11 cellular contexts compared by ENCODE assay signal in the genomic region with DNA sequence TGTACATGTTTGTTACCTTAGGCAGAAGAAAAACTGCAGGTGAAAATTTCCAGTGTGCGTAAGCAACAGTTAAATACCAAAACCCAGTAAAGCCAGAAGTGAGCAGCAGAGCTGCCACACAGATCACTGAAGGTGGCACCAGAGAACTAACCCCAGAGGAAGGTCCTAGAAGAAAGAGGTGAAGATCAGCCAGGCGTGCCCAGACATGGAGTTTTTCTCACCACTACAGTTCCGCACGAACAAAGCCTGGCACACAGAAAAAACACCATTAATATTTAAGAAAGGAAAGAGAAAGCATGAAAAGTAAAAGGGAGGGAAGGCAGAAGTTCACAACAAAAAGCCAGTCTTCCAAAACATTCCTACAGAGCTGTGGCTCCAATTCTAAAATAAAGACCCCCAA.
DNase-seq lines count a peak whose midpoint lies in the region; ATAC-seq and TF ChIP-seq lines count a peak whose summit lies in the region.
"Had no signal": no experiment of that assay in that cellular context is flagged by ENCODE, and none has a peak within 500 bp of the region (broad histone marks: within the 10 kb centered on the region; RNA-seq: fewer than 3 reads in every experiment).

No MANE protein-coding gene starts in this region.

- H3K27ac ChIP-seq in upper lobe of left lung = no peak overlapping the region
- H3K27ac ChIP-seq: lower lobe of right lung had no signal

- TF ChIP-seq POLR2A in upper lobe of left lung (IDR thresholded peaks at IDR 0.05) = no peak

- no peaks in the 10 kb centered on the region for H3K4me1 Mint-ChIP-seq in activated CD8-positive, alpha-beta memory T cell treated with anti-CD3 and anti-CD28 coated beads, Interleukin-2, amount 10 ng/mL, durations not matched to agents 7 days and 5 days

- no peak overlapping the region for H3K4me3 Mint-ChIP-seq in activated CD8-positive, alpha-beta memory T cell treated with anti-CD3 and anti-CD28 coated beads, Interleukin-2, amount 10 ng/mL, durations not matched to agents 7 days and 5 days

- peaks cover 7% of the 10 kb centered on the region for H3K27me3 Mint-ChIP-seq in activated CD8-positive, alpha-beta memory T cell treated with anti-CD3 and anti-CD28 coated beads, Interleukin-2, amount 10 ng/mL, durations not matched to agents 7 days and 5 days

- no peak overlapping the region for H3K4me3 ChIP-seq in upper lobe of left lung
- H3K4me3 ChIP-seq: lower lobe of right lung had no signal

- WGBS in upper lobe of left lung, 2 donors = 86 to 94% methylated on average over 4 of the region's 4 CpGs

- no peaks in the 10 kb centered on the region for H3K27me3 ChIP-seq in upper lobe of left lung

- no peak for TF ChIP-seq CTCF in upper lobe of left lung (IDR thresholded peaks at IDR 0.05)

- TF ChIP-seq EP300 in upper lobe of left lung (IDR thresholded peaks at IDR 0.05) = no peak

- H3K4me1 ChIP-seq in upper lobe of left lung = no peaks in the 10 kb centered on the region
- H3K4me1 ChIP-seq: lower lobe of right lung had no signal

- CTCF ChIA-PET in activated CD8-positive, alpha-beta memory T cell treated with anti-CD3 and anti-CD28 coated beads, Interleukin-2, amount 10 ng/mL, durations not matched to agents 7 days and 5 days (lab: Charles Lee) = no interaction called here

- ATAC-seq in GM18858 (IDR thresholded peaks at IDR 0.05; ENCODE audit: unreplicated experiment) = peak; percentile 61
- peak; percentile 76 for ATAC-seq in GM21723 (IDR thresholded peaks at IDR 0.05; ENCODE audit: unreplicated experiment)
- ATAC-seq in HG03565 (IDR thresholded peaks at IDR 0.05; ENCODE audit: unreplicated experiment) = peak; percentile 64
- ATAC-seq in activated CD8-positive, alpha-beta memory T cell treated with anti-CD3 and anti-CD28 coated beads, Interleukin-2, amount 10 ng/mL, durations not matched to agents 7 days and 5 days = no peak
- no peak for ATAC-seq in upper lobe of left lung (ENCODE audit: low FRiP score in 2 of 2)
- ATAC-seq: lower lobe of right lung had no signal

- H3K9me3 Mint-ChIP-seq in activated CD8-positive, alpha-beta memory T cell treated with anti-CD3 and anti-CD28 coated beads, Interleukin-2, amount 10 ng/mL, durations not matched to agents 7 days and 5 days (ENCODE audit: low read depth) = no peaks in the 10 kb centered on the region

- no peaks in the 10 kb centered on the region for H3K36me3 ChIP-seq in upper lobe of left lung
- H3K36me3 ChIP-seq: lower lobe of right lung had no signal

- H3K9me3 ChIP-seq in upper lobe of left lung = no peaks in the 10 kb centered on the region
- H3K9me3 ChIP-seq: lower lobe of right lung had no signal

- DNase-seq in iPS-NIHi11 (ENCODE audit: low spot score) = peak; percentile 15
- DNase-seq in NCI-H2196 treated with DMSO at 0.1 percent for 48 hours (lab: John Stamatoyannopoulos, UW; ENCODE audit: unreplicated experiment) = no peak
- no peak for DNase-seq in activated CD8-positive, alpha-beta memory T cell treated with anti-CD3 and anti-CD28 coated beads, Interleukin-2, amount 10 ng/mL, durations not matched to agents 7 days and 5 days
- no peak for DNase-seq in upper lobe of left lung
- DNase-seq in effector CD8-positive, alpha-beta T cell (lab: John Stamatoyannopoulos, UW) = no peak
- DNase-seq: lower lobe of right lung; NCI-H1417 treated with DMSO at 0.1 percent for 48 hours; stimulated activated CD4-positive, alpha-beta T cell treated with anti-CD3 and anti-CD28 coated beads, Interleukin-2, amount 100 ng/mL, for 48 hours had no signal

- H3K36me3 Mint-ChIP-seq in activated CD8-positive, alpha-beta memory T cell treated with anti-CD3 and anti-CD28 coated beads, Interleukin-2, amount 10 ng/mL, durations not matched to agents 7 days and 5 days = no peaks in the 10 kb centered on the region

- no peak overlapping the region for H3K27ac Mint-ChIP-seq in activated CD8-positive, alpha-beta memory T cell treated with anti-CD3 and anti-CD28 coated beads, Interleukin-2, amount 10 ng/mL, durations not matched to agents 7 days and 5 days

Comparison
In these comparisons a context has a peak if more than half of its experiments do, and no peak if none do; other contexts are left out.
1. ATAC-seq: peak in GM18858 (single experiment), GM21723 (single experiment) and HG03565 (single experiment); none in activated CD8-positive, alpha-beta memory T cell treated with anti-CD3 and anti-CD28 coated beads, Interleukin-2, amount 10 ng/mL, durations not matched to agents 7 days and 5 days (single experiment) and upper lobe of left lung (0 of 2).